28 cellular contexts compared by ENCODE assay signal in genomic region chr10:1380075-1380793, GRCh38.
DNase-seq lines count a peak whose midpoint lies in the region; ATAC-seq and TF ChIP-seq lines count a peak whose summit lies in the region.
"Had no signal": no experiment of that assay in that cellular context is flagged by ENCODE, and none has a peak within 500 bp of the region (broad histone marks: within the 10 kb centered on the region; RNA-seq: fewer than 3 reads in every experiment).

No MANE protein-coding gene starts in this region.

- H3K14ac ChIP-seq in neuronal stem cell (ENCODE audit: low read length): no peak overlapping the region

- H3K4me1 ChIP-seq in right atrium auricular region (no peaks in the 10 kb centered on the region), right cardiac atrium (ENCODE audit: control insufficient read depth, insufficient read depth, low read length) (no peaks in the 10 kb centered on the region), neuronal stem cell (ENCODE audit: control insufficient read depth in 2 of 2, insufficient read depth in 1 of 2, low read depth in 1 of 2, low read length in 2 of 2) (peaks cover 0 to 12% of the 10 kb centered on the region in 2 donors)
- H3K4me1 ChIP-seq: SJSA1 had no signal

- H3K27me3 Mint-ChIP-seq in nephron progenitor cell (ENCODE audit: low read depth, poor library complexity): peaks cover 39% of the 10 kb centered on the region

- no peak overlapping the region for H2BK12ac ChIP-seq in neuronal stem cell (ENCODE audit: low read length)

- no peak overlapping the region for H2BK120ac ChIP-seq in neuronal stem cell (ENCODE audit: low read depth, low read length)

- no peak overlapping the region for H4K8ac ChIP-seq in neuronal stem cell (ENCODE audit: low read depth, low read length)

- H3K27ac ChIP-seq in right atrium auricular region (no peak overlapping the region), right cardiac atrium (ENCODE audit: low read length) (no peak overlapping the region), neuronal stem cell (replicated peaks; ENCODE audit: low read length) (no peak overlapping the region)
- H3K27ac ChIP-seq: brain microvascular endothelial cell, GM23248, HL-60, SJSA1, thoracic aorta had no signal

- no peak overlapping the region for H3K9ac ChIP-seq in neuronal stem cell (ENCODE audit: low read depth, low read length, poor library complexity)
- H3K9ac ChIP-seq: GM23248 had no signal

- H3K4me2 ChIP-seq in neuronal stem cell (ENCODE audit: insufficient read depth, low read length, poor library complexity, severe bottlenecking): no peak overlapping the region

- H3K79me1 ChIP-seq in neuronal stem cell (ENCODE audit: low read depth, low read length): peaks cover 2% of the 10 kb centered on the region

- no peak overlapping the region for H3K23ac ChIP-seq in neuronal stem cell (ENCODE audit: low read depth, low read length, poor library complexity)

- no peak overlapping the region for H2BK15ac ChIP-seq in neuronal stem cell (ENCODE audit: low read length)

- H2BK5ac ChIP-seq in neuronal stem cell (ENCODE audit: low read length): no peak overlapping the region

- no peaks in the 10 kb centered on the region for H3K27me3 ChIP-seq in right atrium auricular region
- no peaks in the 10 kb centered on the region for H3K27me3 ChIP-seq in right cardiac atrium (ENCODE audit: control insufficient read depth, insufficient read depth)
- H3K27me3 ChIP-seq in neuronal stem cell (ENCODE audit: control insufficient read depth in 3 of 3, insufficient read depth in 3 of 3, low read depth in 1 of 3, low read length in 3 of 3): peaks cover 0 to 3% (median 2%) of the 10 kb centered on the region in 3 experiments
- H3K27me3 ChIP-seq: brain microvascular endothelial cell had no signal

- H3K36me3 ChIP-seq in right atrium auricular region (no peaks in the 10 kb centered on the region), neuronal stem cell (replicated peaks in 1 of 2; ENCODE audit: control insufficient read depth in 2 of 2, insufficient read depth in 2 of 2, low read length in 2 of 2) (peaks cover 0 to 3% of the 10 kb centered on the region in 2 donors)
- H3K36me3 ChIP-seq: brain microvascular endothelial cell, SJSA1, thoracic aorta had no signal

- ATAC-seq in right cardiac atrium: no peak
- no peak for ATAC-seq in HG02798 (IDR thresholded peaks at IDR 0.05; ENCODE audit: poor library complexity, unreplicated experiment)
- ATAC-seq: activated naive CD4-positive, alpha-beta T cell treated with anti-CD3 and anti-CD28 coated beads, Interleukin-2, amount 50 U/mL, for 72 hours; CD8-positive, alpha-beta T cell; naive thymus-derived CD4-positive, alpha-beta T cell had no signal

- no peak for TF ChIP-seq CTCF in right atrium auricular region (IDR thresholded peaks at IDR 0.05)
- no peak for TF ChIP-seq CTCF in nephron progenitor cell (IDR thresholded peaks at IDR 0.05)

- 51% methylated on average over 19 of the region's 19 CpGs for WGBS in right cardiac atrium
- no CpG with 5 or more reads among the region's 19 CpGs for WGBS in neuronal stem cell (ENCODE audit: extremely low coverage in 2 of 2, insufficient read length in 2 of 2, insufficient replicate concordance in 1 of 2), 2 donors

- H3K4me1 Mint-ChIP-seq in nephron progenitor cell: peaks cover 42% of the 10 kb centered on the region
- H3K4me1 Mint-ChIP-seq: B cell had no signal

- no peak overlapping the region for H3K27ac Mint-ChIP-seq in nephron progenitor cell
- H3K27ac Mint-ChIP-seq: activated naive CD4-positive, alpha-beta T cell treated with anti-CD3 and anti-CD28 coated beads, Interleukin-2, amount 50 U/mL, for 72 hours; B cell; CD8-positive, alpha-beta T cell; naive thymus-derived CD4-positive, alpha-beta T cell had no signal

- H3K9me3 Mint-ChIP-seq in nephron progenitor cell: peaks cover 9% of the 10 kb centered on the region
- H3K9me3 Mint-ChIP-seq: CD8-positive, alpha-beta T cell had no signal

- H2AK5ac ChIP-seq in neuronal stem cell (ENCODE audit: low read depth, low read length): no peak overlapping the region

- H3K18ac ChIP-seq in neuronal stem cell (ENCODE audit: low read length): no peak overlapping the region

- intact Hi-C loops in right cardiac atrium (cut with DNase I): no loop called here

- DNase-seq in right atrium auricular region (ENCODE audit: low spot score): peak; percentile 43
- DNase-seq in right cardiac atrium: no peak
- DNase-seq in ecto neural progenitor cell (ENCODE audit: low spot score): peak; percentile 45
- peak; percentile 1 for DNase-seq in nephron progenitor cell
- DNase-seq in AG08396 (ENCODE audit: low spot score): no peak
- no peak for DNase-seq in neuronal stem cell (ENCODE audit: low spot score)
- DNase-seq in SHP77 treated with DMSO at 0.1 percent for 48 hours (lab: John Stamatoyannopoulos, UW): no peak
- DNase-seq: activated effector memory CD4-positive, alpha-beta T cell treated with Interleukin-2 at 50 U/mL for 16 hours; amygdala; brain microvascular endothelial cell; effector CD8-positive, alpha-beta T cell; erythroblast; GM23248; MM.1S; naive thymus-derived CD4-positive, alpha-beta T cell; NCI-H1105 treated with DMSO at 0.1 percent for 48 hours; NCI-H187 treated with DMSO at 0.1 percent for 48 hours; NCI-H2171; occipital lobe; stimulated activated naive CD4-positive, alpha-beta T cell; T-helper 1 cell had no signal

- no peak overlapping the region for H3K4me3 Mint-ChIP-seq in nephron progenitor cell
- H3K4me3 Mint-ChIP-seq: B cell; CD8-positive, alpha-beta T cell; naive thymus-derived CD4-positive, alpha-beta T cell had no signal

- H3K36me3 Mint-ChIP-seq in nephron progenitor cell (ENCODE audit: low read depth): peaks cover 5% of the 10 kb centered on the region
- H3K36me3 Mint-ChIP-seq: activated naive CD4-positive, alpha-beta T cell treated with anti-CD3 and anti-CD28 coated beads, Interleukin-2, amount 50 U/mL, for 72 hours; CD8-positive, alpha-beta T cell; naive thymus-derived CD4-positive, alpha-beta T cell had no signal

- no peaks in the 10 kb centered on the region for H3K9me3 ChIP-seq in right atrium auricular region
- H3K9me3 ChIP-seq in right cardiac atrium (ENCODE audit: control insufficient read depth, low read length): no peaks in the 10 kb centered on the region
- H3K9me3 ChIP-seq in neuronal stem cell (replicated peaks in 1 of 2; ENCODE audit: control insufficient read depth in 2 of 2, insufficient read depth in 1 of 2, low read depth in 1 of 2, low read length in 2 of 2): peaks cover 0 to 5% of the 10 kb centered on the region in 2 donors
- H3K9me3 ChIP-seq: SJSA1, thoracic aorta had no signal

- no peak overlapping the region for H2AFZ ChIP-seq in neuronal stem cell (ENCODE audit: low read length)
- H2AFZ ChIP-seq: GM23248 had no signal

- H3K4me3 ChIP-seq in right atrium auricular region: no peak overlapping the region
- H3K4me3 ChIP-seq in right cardiac atrium (ENCODE audit: low read length): no peak overlapping the region
- no peak overlapping the region for H3K4me3 ChIP-seq in neuronal stem cell (ENCODE audit: low read length in 2 of 2)
- H3K4me3 ChIP-seq: GM23248, SJSA1, thoracic aorta had no signal

- no peak overlapping the region for H3K4ac ChIP-seq in neuronal stem cell (ENCODE audit: low read length)

- H4K91ac ChIP-seq in neuronal stem cell (ENCODE audit: low read depth, low read length, poor library complexity): no peak overlapping the region

Comparison
In these comparisons a context has a peak if more than half of its experiments do, and no peak if none do; other contexts are left out.
1. DNase-seq: peak in right atrium auricular region (single experiment), ecto neural progenitor cell (single experiment) and nephron progenitor cell (single experiment); none in right cardiac atrium (0 of 3), AG08396 (single experiment), neuronal stem cell (single experiment) and SHP77 treated with DMSO at 0.1 percent for 48 hours (single experiment).